19 cellular contexts compared by ENCODE assay signal in genomic region chr11:8008212-8008611, GRCh38. TPM values are rescaled to one million over a fixed set of nuclear protein-coding genes. Genes with fewer than 3 reads are reported as not detected.
DNase-seq lines count a peak whose midpoint lies in the region; ATAC-seq and TF ChIP-seq lines count a peak whose summit lies in the region.
"Had no signal": no experiment of that assay in that cellular context is flagged by ENCODE, and none has a peak within 500 bp of the region (broad histone marks: within the 10 kb centered on the region; RNA-seq: fewer than 3 reads in every experiment).

No MANE protein-coding gene starts in this region.

- no TSS peak for BruUV-seq in HCT116 (replicated peaks; lab: Mats Ljungman, UMichigan)

- no peaks in the 10 kb centered on the region for H3K36me3 ChIP-seq in GM23338 (ENCODE audit: insufficient read depth)
- no peaks in the 10 kb centered on the region for H3K36me3 ChIP-seq in HCT116 (ENCODE audit: control insufficient read depth in 1 of 2, insufficient read depth in 2 of 2, low read length in 2 of 2)
- no peaks in the 10 kb centered on the region for H3K36me3 ChIP-seq in effector memory CD4-positive, alpha-beta T cell (ENCODE audit: control insufficient read depth, insufficient read depth, low read length)
- H3K36me3 ChIP-seq: MG63 had no signal

- H3K27ac Mint-ChIP-seq in GM23338 (no peak overlapping the region), WTC11 (no peak overlapping the region), progenitor cell of endocrine pancreas (no peak overlapping the region)
- no peak overlapping the region for H3K27ac Mint-ChIP-seq in activated T-helper 2 cell treated with anti-CD3 and anti-CD28 coated beads, Interferon-gamma antibody, Interleukin-2, Interleukin-4, amounts not matched to agents 10 μg/mL and 5 μg/mL and 100 μg/mL, durations not matched to agents 14 hours and 24 hours and 36 hours

- H2AFZ ChIP-seq in GM23338 (no peak overlapping the region), HCT116 (ENCODE audit: low read depth, low read length, poor library complexity, severe bottlenecking) (no peak overlapping the region)

- H3K27ac ChIP-seq in GM23338 (ENCODE audit: low read depth): no peak overlapping the region
- H3K27ac ChIP-seq in HCT116 (ENCODE audit: low read depth, low read length): no peak overlapping the region
- H3K27ac ChIP-seq in effector memory CD4-positive, alpha-beta T cell (ENCODE audit: insufficient read depth, low read length, poor library complexity, severe bottlenecking): no peak overlapping the region
- H3K27ac ChIP-seq: HL-60 had no signal

- H3K27me3 ChIP-seq in GM23338 (ENCODE audit: insufficient read depth): 0 out of 2 replicates have a peak, but pooled peaks cover 2% of the 10 kb centered on the region
- H3K27me3 ChIP-seq in HCT116 (ENCODE audit: insufficient read depth, low read length): peaks cover 11% of the 10 kb centered on the region; the same call in 1 of the 2 replicates
- H3K27me3 ChIP-seq in effector memory CD4-positive, alpha-beta T cell (replicated peaks; ENCODE audit: control insufficient read depth, insufficient read depth, low read length, poor library complexity, severe bottlenecking): no peaks in the 10 kb centered on the region
- H3K27me3 ChIP-seq: MG63 had no signal

- H3K4me2 ChIP-seq in GM23338 (no peak overlapping the region), HCT116 (ENCODE audit: low read length) (no peak overlapping the region)

- H3K4me1 Mint-ChIP-seq in GM23338: no peaks in the 10 kb centered on the region
- H3K4me1 Mint-ChIP-seq in WTC11: no peaks in the 10 kb centered on the region
- H3K4me1 Mint-ChIP-seq in activated T-helper 2 cell treated with anti-CD3 and anti-CD28 coated beads, Interferon-gamma antibody, Interleukin-2, Interleukin-4, amounts not matched to agents 10 μg/mL and 5 μg/mL and 100 μg/mL, durations not matched to agents 14 hours and 24 hours and 36 hours (ENCODE audit: low read depth): no peaks in the 10 kb centered on the region
- H3K4me1 Mint-ChIP-seq in progenitor cell of endocrine pancreas (ENCODE audit: low read depth): no peaks in the 10 kb centered on the region
- H3K4me1 Mint-ChIP-seq: CD14-positive monocyte had no signal

- POLR2A ChIA-PET in HCT116 (lab: Charles Lee): no interaction called here
- POLR2A ChIA-PET in WTC11 (lab: Charles Lee): interaction anchor here (0.7 kb wide), 1 partner anchor 21 kb away, joined by 5 read pairs; the partner anchor contains the start of gene EIF3F

- H3K36me3 Mint-ChIP-seq in GM23338 (ENCODE audit: low read depth) (no peaks in the 10 kb centered on the region), WTC11 (no peaks in the 10 kb centered on the region), progenitor cell of endocrine pancreas (ENCODE audit: insufficient read depth) (no peaks in the 10 kb centered on the region)
- H3K36me3 Mint-ChIP-seq in activated T-helper 2 cell treated with anti-CD3 and anti-CD28 coated beads, Interferon-gamma antibody, Interleukin-2, Interleukin-4, amounts not matched to agents 10 μg/mL and 5 μg/mL and 100 μg/mL, durations not matched to agents 14 hours and 24 hours and 36 hours (ENCODE audit: low read depth): no peaks in the 10 kb centered on the region
- H3K36me3 Mint-ChIP-seq: CD14-positive monocyte had no signal

- RAD21 ChIA-PET in HCT116 (lab: Charles Lee; ENCODE audit: low non-redundant PET in 1 of 2, low total read pairs in 2 of 2, uncharacterized antibody in 2 of 2, unreplicated experiment in 2 of 2): no interaction called here

- no peaks in the 10 kb centered on the region; the same call in 1 of the 2 replicates for H4K20me1 ChIP-seq in GM23338 (replicated peaks; ENCODE audit: insufficient read depth)
- no peaks in the 10 kb centered on the region for H4K20me1 ChIP-seq in HCT116 (ENCODE audit: insufficient read depth)

- peaks cover 5% of the 10 kb centered on the region for H3K27me3 Mint-ChIP-seq in GM23338 (ENCODE audit: insufficient read depth, low read depth, poor library complexity)
- no peaks in the 10 kb centered on the region; the same call in 1 of the 2 replicates for H3K27me3 Mint-ChIP-seq in WTC11 (ENCODE audit: low read depth)
- H3K27me3 Mint-ChIP-seq in activated T-helper 2 cell treated with anti-CD3 and anti-CD28 coated beads, Interferon-gamma antibody, Interleukin-2, Interleukin-4, amounts not matched to agents 10 μg/mL and 5 μg/mL and 100 μg/mL, durations not matched to agents 14 hours and 24 hours and 36 hours (ENCODE audit: low read depth): no peaks in the 10 kb centered on the region
- H3K27me3 Mint-ChIP-seq in progenitor cell of endocrine pancreas: peaks cover 17% of the 10 kb centered on the region

- intact Hi-C loops in HCT116 (cut with micrococcal nuclease): loop anchor here (5.0 kb wide), 1 partner anchor 559 kb away; no protein-coding TSS in a partner anchor
- intact Hi-C loops in activated T-helper 2 cell treated with anti-CD3 and anti-CD28 coated beads, Interferon-gamma antibody, Interleukin-2, Interleukin-4, amounts not matched to agents 10 μg/mL and 5 μg/mL and 100 μg/mL, durations not matched to agents 14 hours and 24 hours and 36 hours (cut with micrococcal nuclease): no loop called here

- H3K79me2 ChIP-seq in GM23338 (replicated peaks; ENCODE audit: insufficient read depth): no peaks in the 10 kb centered on the region
- H3K79me2 ChIP-seq in HCT116 (ENCODE audit: insufficient read depth, low read length): no peaks in the 10 kb centered on the region

- H3K9me2 ChIP-seq in GM23338 (ENCODE audit: insufficient read depth) (no peaks in the 10 kb centered on the region), HCT116 (ENCODE audit: insufficient read depth) (no peaks in the 10 kb centered on the region)

- H3K4me3 Mint-ChIP-seq in GM23338 (no peak overlapping the region), WTC11 (no peak overlapping the region), progenitor cell of endocrine pancreas (ENCODE audit: low read depth) (no peak overlapping the region)
- no peak overlapping the region for H3K4me3 Mint-ChIP-seq in activated T-helper 2 cell treated with anti-CD3 and anti-CD28 coated beads, Interferon-gamma antibody, Interleukin-2, Interleukin-4, amounts not matched to agents 10 μg/mL and 5 μg/mL and 100 μg/mL, durations not matched to agents 14 hours and 24 hours and 36 hours (ENCODE audit: low read depth)
- H3K4me3 Mint-ChIP-seq: CD14-positive monocyte had no signal

- TF ChIP-seq RAD21 in HCT116 (IDR thresholded peaks at IDR 0.05; ENCODE audit: low read depth): no peak

- H3K9me3 ChIP-seq in HCT116 (ENCODE audit: control insufficient read depth in 1 of 2, insufficient read depth in 1 of 2, low read depth in 1 of 2, low read length in 2 of 2): no peaks in the 10 kb centered on the region
- no peaks in the 10 kb centered on the region for H3K9me3 ChIP-seq in effector memory CD4-positive, alpha-beta T cell (ENCODE audit: control insufficient read depth, low read length)
- H3K9me3 ChIP-seq: MG63 had no signal

- TF ChIP-seq POLR2A in HCT116 (IDR thresholded peaks at IDR 0.05; ENCODE audit: borderline replicate concordance, extremely low read depth, insufficient read depth, insufficient read length): no peak

- TF ChIP-seq CTCF in GM23338 (conservative IDR thresholded peaks at IDR 0.05; ENCODE audit: low read depth in 2 of 2) (no peak), HCT116 (IDR thresholded peaks at IDR 0.05 in 2 of 3, conservative IDR thresholded peaks at IDR 0.05 in 1 of 3; ENCODE audit: borderline replicate concordance in 1 of 3, insufficient read depth in 1 of 3, low read depth in 2 of 3, low read length in 2 of 3) (no peak), WTC11 (IDR thresholded peaks at IDR 0.05) (no peak), progenitor cell of endocrine pancreas (IDR thresholded peaks at IDR 0.05; ENCODE audit: unreplicated experiment) (no peak)

- ATAC-seq in GM23338 (peak; percentile 63), HCT116 (no peak), WTC11 (peak; percentile 14; the same call in 1 of the 2 replicates), left lobe of liver (no peak)

- CTCF ChIA-PET in HCT116 (lab: Charles Lee): interaction anchor here (3.6 to 7.7 kb wide), 2 partner anchors 82 to 89 kb away, joined by 121 to 184 read pairs; no protein-coding TSS in a partner anchor
- CTCF ChIA-PET in WTC11 (lab: Charles Lee): interaction anchor here (0.8 to 6.8 kb wide), 10 partner anchors 9 to 209 kb away, joined by 3 to 257 read pairs (median 14); no protein-coding TSS in a partner anchor

- H3F3A ChIP-seq in GM23338 (replicated peaks; ENCODE audit: low read depth): no peaks in the 10 kb centered on the region

- no peak overlapping the region for H3K9ac ChIP-seq in HCT116 (ENCODE audit: low read length)

- DNase-seq in GM23338 (ENCODE audit: low spot score) (peak; percentile 48), HCT116 (ENCODE audit: low read depth, low spot score) (no peak), WTC11 (ENCODE audit: low spot score) (no peak), left lobe of liver (ENCODE audit: low spot score) (peak; percentile 12), progenitor cell of endocrine pancreas (ENCODE audit: low spot score, unreplicated experiment) (no peak)
- no peak for DNase-seq in activated T-helper 2 cell treated with anti-CD3 and anti-CD28 coated beads, Interferon-gamma antibody, Interleukin-2, Interleukin-4, amounts not matched to agents 10 μg/mL and 5 μg/mL and 100 μg/mL, durations not matched to agents 14 hours and 24 hours and 36 hours (ENCODE audit: low spot score)
- no peak for DNase-seq in effector memory CD4-positive, alpha-beta T cell
- DNase-seq: AML-193, DMS79, IMR-90, Kasumi-1, MG63, NCI-H1694 treated with DMSO at 0.1 percent for 48 hours, NCI-H510A treated with DMSO at 0.1 percent for 48 hours, NCI-H82, RPMI8226, SHP77 treated with DMSO at 0.1 percent for 48 hours had no signal

- H3K4me1 ChIP-seq in GM23338 (ENCODE audit: insufficient read depth) (no peaks in the 10 kb centered on the region), HCT116 (ENCODE audit: control insufficient read depth in 1 of 2, insufficient read depth in 2 of 2, low read length in 2 of 2) (no peaks in the 10 kb centered on the region)
- no peaks in the 10 kb centered on the region for H3K4me1 ChIP-seq in effector memory CD4-positive, alpha-beta T cell (ENCODE audit: control insufficient read depth, insufficient read depth, low read length, poor library complexity, severe bottlenecking)

- H3K9me3 Mint-ChIP-seq in GM23338 (no peaks in the 10 kb centered on the region), WTC11 (no peaks in the 10 kb centered on the region), progenitor cell of endocrine pancreas (ENCODE audit: low read depth) (no peaks in the 10 kb centered on the region)
- H3K9me3 Mint-ChIP-seq in activated T-helper 2 cell treated with anti-CD3 and anti-CD28 coated beads, Interferon-gamma antibody, Interleukin-2, Interleukin-4, amounts not matched to agents 10 μg/mL and 5 μg/mL and 100 μg/mL, durations not matched to agents 14 hours and 24 hours and 36 hours: no peaks in the 10 kb centered on the region
- H3K9me3 Mint-ChIP-seq: CD14-positive monocyte had no signal

- H3K4me3 ChIP-seq in GM23338: no peak overlapping the region
- no peak overlapping the region for H3K4me3 ChIP-seq in HCT116 (replicated peaks in 1 of 2; ENCODE audit: low read depth in 1 of 2, low read length in 2 of 2)
- no peak overlapping the region for H3K4me3 ChIP-seq in effector memory CD4-positive, alpha-beta T cell (ENCODE audit: insufficient read depth, low read depth, low read length, poor library complexity, severe bottlenecking)
- H3K4me3 ChIP-seq: MG63 had no signal

RNA-seq across cellular contexts. Expression of gene EIF3F, which starts 21.1 kb away (rescaled TPM):
- total RNA-seq in GM23338 (2014; rRNA removed; shearing (Covaris generic)): 351 and 555 TPM in 2 replicates
- polyA plus RNA-seq in GM23338 (2016; fragmentation: Nextera tagmentation; extraction: Ambion mirVana): 235 and 237 TPM in 2 replicates
- total RNA-seq in HCT116 (2021; ENCODE audit: unreplicated experiment) (313 TPM), WTC11 (2021) (356 to 379 TPM (median 378 TPM) in 3 replicates), left lobe of liver (90.1 TPM), progenitor cell of endocrine pancreas (300 and 307 TPM in 2 replicates)
- polyA plus RNA-seq in HCT116 (2012): 424 and 431 TPM in 2 replicates
- total RNA-seq in activated T-helper 2 cell treated with anti-CD3 and anti-CD28 coated beads, Interferon-gamma antibody, Interleukin-2, Interleukin-4, amounts not matched to agents 10 μg/mL and 5 μg/mL and 100 μg/mL, durations not matched to agents 14 hours and 24 hours and 36 hours: 237 and 239 TPM in 2 replicates

RNA-seq across cellular contexts. Expression of gene NLRP10, which starts 43.0 kb away (rescaled TPM):
- 2.7 and 4.3 TPM in 2 replicates for total RNA-seq in GM23338 (2014; rRNA removed; shearing (Covaris generic))
- 0.56 and 1.1 TPM in 2 replicates for polyA plus RNA-seq in GM23338 (2016; fragmentation: Nextera tagmentation; extraction: Ambion mirVana)
- not detected for total RNA-seq in HCT116 (2021; ENCODE audit: unreplicated experiment)
- not detected in 2 replicates for polyA plus RNA-seq in HCT116 (2012)
- total RNA-seq in WTC11 (2021): 0.16 to 0.77 TPM (median 0.44 TPM) in 3 replicates
- total RNA-seq in left lobe of liver: not detected
- not detected in 2 replicates for total RNA-seq in activated T-helper 2 cell treated with anti-CD3 and anti-CD28 coated beads, Interferon-gamma antibody, Interleukin-2, Interleukin-4, amounts not matched to agents 10 μg/mL and 5 μg/mL and 100 μg/mL, durations not matched to agents 14 hours and 24 hours and 36 hours
- total RNA-seq in progenitor cell of endocrine pancreas: not detected in 2 replicates
- polyA plus RNA-seq: CD14-positive monocyte had no signal

Comparison
In these comparisons a context has a peak if more than half of its experiments do, and no peak if none do; other contexts are left out.
1. ATAC-seq: peak in GM23338 (single experiment) and WTC11 (single experiment); none in HCT116 (single experiment) and left lobe of liver (single experiment).
2. DNase-seq: peak in GM23338 (single experiment) and left lobe of liver (single experiment); none in HCT116 (single experiment), WTC11 (single experiment), activated T-helper 2 cell treated with anti-CD3 and anti-CD28 coated beads, Interferon-gamma antibody, Interleukin-2, Interleukin-4, amounts not matched to agents 10 μg/mL and 5 μg/mL and 100 μg/mL, durations not matched to agents 14 hours and 24 hours and 36 hours (single experiment), progenitor cell of endocrine pancreas (single experiment) and effector memory CD4-positive, alpha-beta T cell (0 of 3).